ENCODE assay signal across 9 cellular contexts in the genomic region with DNA sequence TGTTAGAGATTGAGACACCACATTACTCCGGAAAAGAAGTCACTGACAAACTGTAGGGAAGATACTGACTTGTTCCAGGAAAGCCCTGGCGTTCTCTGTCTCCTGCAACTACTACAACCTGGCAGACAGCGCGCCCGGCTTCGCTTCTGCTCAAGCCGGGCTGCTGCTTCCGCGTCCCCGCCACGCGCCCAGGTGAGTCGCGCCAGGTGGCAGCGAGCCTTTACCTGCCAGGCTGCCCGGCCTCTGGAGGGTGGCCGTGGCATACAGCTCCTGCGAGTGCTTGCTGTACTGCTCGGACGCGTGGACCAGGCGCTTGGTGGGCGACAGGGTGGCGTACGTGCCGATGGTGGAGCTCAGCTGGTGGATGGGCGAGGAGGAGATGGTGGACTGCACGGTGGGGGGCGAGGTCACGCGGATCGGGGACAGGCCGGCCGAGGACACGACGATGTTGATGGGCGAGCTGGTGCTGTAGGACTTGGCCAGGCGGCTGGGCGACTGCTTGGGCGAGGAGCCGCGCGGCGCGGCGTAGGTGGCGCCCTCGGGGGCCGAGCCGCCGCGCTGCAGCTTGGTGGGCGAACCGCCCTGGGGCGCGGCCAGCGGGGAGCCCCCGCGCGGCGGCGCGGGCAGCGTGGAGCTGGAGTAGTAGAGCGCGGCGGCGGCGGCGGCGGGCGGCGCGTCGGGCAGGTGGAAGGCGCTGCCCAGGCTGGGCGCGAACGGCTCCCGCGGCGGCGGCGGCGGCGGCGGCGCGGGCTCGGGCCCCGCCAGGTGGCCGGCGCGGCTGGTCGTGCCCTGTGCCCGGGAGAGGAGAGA.
DNase-seq lines count a peak whose midpoint lies in the region; ATAC-seq and TF ChIP-seq lines count a peak whose summit lies in the region.
"Had no signal": no experiment of that assay in that cellular context is flagged by ENCODE, and none has a peak within 500 bp of the region (broad histone marks: within the 10 kb centered on the region; RNA-seq: fewer than 3 reads in every experiment).

No MANE protein-coding gene starts in this region.

- H3K9me3 ChIP-seq in CD4-positive, alpha-beta T cell (ENCODE audit: control insufficient read depth, low read length): no peaks in the 10 kb centered on the region
- peaks cover 0 to 21% of the 10 kb centered on the region in 2 donors for H3K9me3 ChIP-seq in neuronal stem cell (replicated peaks in 1 of 2; ENCODE audit: control insufficient read depth in 2 of 2, insufficient read depth in 1 of 2, low read depth in 1 of 2, low read length in 2 of 2)

- CTCF ChIA-PET in CD4-positive, alpha-beta T cell (lab: Charles Lee): no interaction called here

- H3K4ac ChIP-seq in neuronal stem cell (ENCODE audit: low read length): no peak overlapping the region

- H3K23ac ChIP-seq in neuronal stem cell (ENCODE audit: low read depth, low read length, poor library complexity): peak overlapping the region; percentile 77

- peak overlapping the region; percentile 94 for H3K9ac ChIP-seq in neuronal stem cell (ENCODE audit: low read depth, low read length, poor library complexity)

- no peak overlapping the region for H4K8ac ChIP-seq in neuronal stem cell (ENCODE audit: low read depth, low read length)

- no peak for TF ChIP-seq CTCF in CD4-positive, alpha-beta T cell (IDR thresholded peaks at IDR 0.05)
- TF ChIP-seq CTCF in glutamatergic neuron (IDR thresholded peaks at IDR 0.05; ENCODE audit: partially characterized antibody, unreplicated experiment): no peak

- H3K4me3 ChIP-seq in neuronal stem cell (ENCODE audit: low read length in 2 of 2): peak overlapping the region in 1 of 2 donors; percentile 78

- peak overlapping the region; percentile 98 for H3K14ac ChIP-seq in neuronal stem cell (ENCODE audit: low read length)

- H3K4me3 Mint-ChIP-seq in CD4-positive, alpha-beta T cell: peak overlapping the region; percentile 2
- H3K4me3 Mint-ChIP-seq in glutamatergic neuron (ENCODE audit: unreplicated experiment): peak overlapping the region; percentile 85

- H3K27ac Mint-ChIP-seq in CD4-positive, alpha-beta T cell: no peak overlapping the region
- peak overlapping the region; percentile 65 for H3K27ac Mint-ChIP-seq in glutamatergic neuron (ENCODE audit: unreplicated experiment)

- no peak for DNase-seq in CD4-positive, alpha-beta T cell
- DNase-seq in NCI-H2227 treated with DMSO at 0.1 percent for 48 hours (lab: John Stamatoyannopoulos, UW) (peak; percentile 57), glutamatergic neuron (peak; percentile 58), neuronal stem cell (ENCODE audit: low spot score) (no peak), UCSD-AML1 (lab: John Stamatoyannopoulos, UW; ENCODE audit: unreplicated experiment) (no peak)
- DNase-seq: NCI-H187 treated with DMSO at 0.1 percent for 48 hours had no signal

- no peak overlapping the region for H4K91ac ChIP-seq in neuronal stem cell (ENCODE audit: low read depth, low read length, poor library complexity)

- H3K4me2 ChIP-seq in neuronal stem cell (ENCODE audit: insufficient read depth, low read length, poor library complexity, severe bottlenecking): peak overlapping the region; percentile 90

- peaks cover 32% of the 10 kb centered on the region for H3K27me3 ChIP-seq in CD4-positive, alpha-beta T cell (ENCODE audit: control insufficient read depth, insufficient read depth, low read length)
- peaks cover 0 to 21% (median 5%) of the 10 kb centered on the region in 3 experiments for H3K27me3 ChIP-seq in neuronal stem cell (ENCODE audit: control insufficient read depth in 3 of 3, insufficient read depth in 3 of 3, low read depth in 1 of 3, low read length in 3 of 3)

- H3K27me3 Mint-ChIP-seq in CD4-positive, alpha-beta T cell: peaks cover 72% of the 10 kb centered on the region
- H3K27me3 Mint-ChIP-seq in glutamatergic neuron (ENCODE audit: unreplicated experiment): peaks cover 9% of the 10 kb centered on the region

- no CpG with 5 or more reads among the region's 96 CpGs for WGBS in neuronal stem cell (ENCODE audit: extremely low coverage in 2 of 2, insufficient read length in 2 of 2, insufficient replicate concordance in 1 of 2), 2 donors

- H2BK15ac ChIP-seq in neuronal stem cell (ENCODE audit: low read length): peak overlapping the region; percentile 59

- H3K36me3 Mint-ChIP-seq in CD4-positive, alpha-beta T cell (ENCODE audit: low read depth): no peaks in the 10 kb centered on the region
- no peaks in the 10 kb centered on the region for H3K36me3 Mint-ChIP-seq in glutamatergic neuron (ENCODE audit: unreplicated experiment)

- H3K27ac ChIP-seq in CD4-positive, alpha-beta T cell (ENCODE audit: low read depth, low read length): no peak overlapping the region
- H3K27ac ChIP-seq in neuronal stem cell (replicated peaks; ENCODE audit: low read length): no peak overlapping the region

- peaks cover 4 to 7% of the 10 kb centered on the region in 2 donors for H3K4me1 ChIP-seq in neuronal stem cell (ENCODE audit: control insufficient read depth in 2 of 2, insufficient read depth in 1 of 2, low read depth in 1 of 2, low read length in 2 of 2)

- no peaks in the 10 kb centered on the region for H3K9me3 Mint-ChIP-seq in CD4-positive, alpha-beta T cell
- peaks cover 13% of the 10 kb centered on the region for H3K9me3 Mint-ChIP-seq in glutamatergic neuron (ENCODE audit: unreplicated experiment)

- H2AFZ ChIP-seq in neuronal stem cell (ENCODE audit: low read length): no peak overlapping the region

- peak overlapping the region; percentile 89 for H3K18ac ChIP-seq in neuronal stem cell (ENCODE audit: low read length)

- intact Hi-C loops in CD4-positive, alpha-beta T cell (cut with DNase I, micrococcal nuclease): no loop called here

- H2AK5ac ChIP-seq in neuronal stem cell (ENCODE audit: low read depth, low read length): no peak overlapping the region

- H2BK5ac ChIP-seq in neuronal stem cell (ENCODE audit: low read length): no peak overlapping the region

- POLR2A ChIA-PET in CD4-positive, alpha-beta T cell (lab: Charles Lee): no interaction called here

- peaks cover 0 to 44% of the 10 kb centered on the region in 2 donors for H3K36me3 ChIP-seq in neuronal stem cell (replicated peaks in 1 of 2; ENCODE audit: control insufficient read depth in 2 of 2, insufficient read depth in 2 of 2, low read length in 2 of 2)

- H2BK120ac ChIP-seq in neuronal stem cell (ENCODE audit: low read depth, low read length): peak overlapping the region; percentile 53

- no peaks in the 10 kb centered on the region for H3K79me1 ChIP-seq in neuronal stem cell (ENCODE audit: low read depth, low read length)

- ATAC-seq in CD4-positive, alpha-beta T cell (ENCODE audit: poor library complexity): no peak
- ATAC-seq in HG02970 (IDR thresholded peaks at IDR 0.05; ENCODE audit: low FRiP score, unreplicated experiment) (no peak), HG03457 (IDR thresholded peaks at IDR 0.05; ENCODE audit: unreplicated experiment) (no peak), GM21786 (IDR thresholded peaks at IDR 0.05; ENCODE audit: unreplicated experiment) (no peak)

- H2BK12ac ChIP-seq in neuronal stem cell (ENCODE audit: low read length): peak overlapping the region; percentile 86

- H3K4me1 Mint-ChIP-seq in CD4-positive, alpha-beta T cell (ENCODE audit: low read depth): peaks cover 7% of the 10 kb centered on the region
- H3K4me1 Mint-ChIP-seq in glutamatergic neuron (ENCODE audit: low read depth, unreplicated experiment): peaks cover 24% of the 10 kb centered on the region

Comparison
In these comparisons a context has a peak if more than half of its experiments do, and no peak if none do; other contexts are left out.
1. DNase-seq: peak in NCI-H2227 treated with DMSO at 0.1 percent for 48 hours (single experiment) and glutamatergic neuron (single experiment); none in CD4-positive, alpha-beta T cell (0 of 10), neuronal stem cell (single experiment) and UCSD-AML1 (single experiment).